ENCODE assay signal across 16 cellular contexts in the genomic region with DNA sequence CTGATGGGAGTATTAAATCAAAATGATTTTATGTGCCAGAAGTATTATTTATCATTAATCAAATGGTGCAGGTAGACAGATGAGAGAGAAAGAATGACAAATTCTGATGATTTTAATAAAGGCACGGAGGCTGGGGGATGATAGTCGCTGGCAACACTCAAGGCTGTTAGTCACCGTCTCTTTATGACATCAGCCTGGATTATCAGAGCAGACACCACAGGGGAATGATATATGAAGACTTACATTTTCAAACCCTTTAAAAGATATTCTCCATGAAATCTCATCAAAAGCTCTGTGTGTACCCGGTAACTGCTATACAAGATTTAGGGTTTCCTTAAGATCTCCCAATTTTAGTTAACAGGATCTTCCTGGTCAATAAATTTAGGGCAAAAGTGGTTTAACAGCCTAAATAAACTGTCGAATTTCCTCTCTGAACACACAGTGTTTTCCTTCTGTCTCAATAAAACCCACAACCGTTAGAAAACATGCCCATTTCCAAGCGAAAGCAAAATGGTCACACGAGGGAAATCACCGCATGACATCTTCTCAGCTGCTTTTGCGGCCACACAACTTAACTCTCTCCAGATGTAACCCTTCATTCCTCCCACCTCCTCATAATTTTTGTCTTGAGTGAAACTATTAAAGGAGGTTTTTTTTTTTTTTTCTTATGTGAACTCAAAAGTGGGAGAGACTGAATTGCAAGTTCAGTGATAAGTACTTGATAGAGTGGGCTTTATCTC.
DNase-seq lines count a peak whose midpoint lies in the region; ATAC-seq and TF ChIP-seq lines count a peak whose summit lies in the region.
"Had no signal": no experiment of that assay in that cellular context is flagged by ENCODE, and none has a peak within 500 bp of the region (broad histone marks: within the 10 kb centered on the region; RNA-seq: fewer than 3 reads in every experiment).

No MANE protein-coding gene starts in this region.

- no peak overlapping the region for H3K27ac Mint-ChIP-seq in activated T-helper 17 cell treated with anti-CD3 and anti-CD28 coated beads, Interleukin-2, amount 50 U/mL, for 72 hours
- no peak overlapping the region for H3K27ac Mint-ChIP-seq in WTC11
- H3K27ac Mint-ChIP-seq: activated naive CD4-positive, alpha-beta T cell treated with anti-CD3 and anti-CD28 coated beads, Interleukin-2, amount 50 U/mL, for 24 hours had no signal

- no peaks in the 10 kb centered on the region for H3K36me3 Mint-ChIP-seq in activated T-helper 17 cell treated with anti-CD3 and anti-CD28 coated beads, Interleukin-2, amount 50 U/mL, for 72 hours (ENCODE audit: low read depth)
- peaks cover 10% of the 10 kb centered on the region for H3K36me3 Mint-ChIP-seq in WTC11
- H3K36me3 Mint-ChIP-seq: activated naive CD4-positive, alpha-beta T cell treated with anti-CD3 and anti-CD28 coated beads, Interleukin-2, amount 50 U/mL, for 24 hours had no signal

- POLR2A ChIA-PET in WTC11 (lab: Charles Lee) = no interaction called here

- CTCF ChIA-PET in WTC11 (lab: Charles Lee) = interaction anchor here (0.9 kb wide), 1 partner anchor 65 kb away, joined by 3 read pairs; no protein-coding TSS in a partner anchor

- TF ChIP-seq CTCF in GM13977 (IDR thresholded peaks at IDR 0.05; ENCODE audit: extremely low read depth, insufficient read depth, missing control alignments) (no peak), WTC11 (IDR thresholded peaks at IDR 0.05) (no peak)

- DNase-seq in AG08395 (ENCODE audit: low spot score) = peak; percentile 70
- DNase-seq in GM13977 (ENCODE audit: low spot score) = peak; percentile 35
- DNase-seq in iris pigment epithelial cell (ENCODE audit: low read depth) = peak; percentile 64
- DNase-seq in DMS114 treated with DMSO at 0.1 percent for 48 hours (lab: John Stamatoyannopoulos, UW; ENCODE audit: unreplicated experiment) = no peak
- no peak for DNase-seq in WTC11 (ENCODE audit: low spot score)
- DNase-seq: activated CD4-positive, CD25-positive, alpha-beta regulatory T cell treated with anti-CD3 and anti-CD28 coated beads, Interleukin-2, amount 50 U/mL, for 72 hours; COR-L47; hypothalamus; NCI-H1048; NCI-H446; SHP77 treated with DMSO at 0.1 percent for 48 hours; upper lobe of left lung had no signal

- in situ Hi-C loops in GM13977 (cut with MboI; ENCODE audit: low pct_unique_long_range_greater_than_20kb, low sequenced_read_pairs, unreplicated experiment) = no loop called here

- H3K9me3 Mint-ChIP-seq in activated T-helper 17 cell treated with anti-CD3 and anti-CD28 coated beads, Interleukin-2, amount 50 U/mL, for 72 hours = no peaks in the 10 kb centered on the region
- H3K9me3 Mint-ChIP-seq in WTC11 = peaks cover 27% of the 10 kb centered on the region
- H3K9me3 Mint-ChIP-seq: activated naive CD4-positive, alpha-beta T cell treated with anti-CD3 and anti-CD28 coated beads, Interleukin-2, amount 50 U/mL, for 24 hours had no signal

- no peak overlapping the region for H3K4me3 Mint-ChIP-seq in activated T-helper 17 cell treated with anti-CD3 and anti-CD28 coated beads, Interleukin-2, amount 50 U/mL, for 72 hours
- H3K4me3 Mint-ChIP-seq in WTC11 = no peak overlapping the region
- H3K4me3 Mint-ChIP-seq: activated naive CD4-positive, alpha-beta T cell treated with anti-CD3 and anti-CD28 coated beads, Interleukin-2, amount 50 U/mL, for 24 hours had no signal

- peak; percentile 46 for ATAC-seq in activated T-helper 17 cell treated with anti-CD3 and anti-CD28 coated beads, Interleukin-2, amount 50 U/mL, for 72 hours (replicated peaks)
- ATAC-seq in GM21717 (IDR thresholded peaks at IDR 0.05; ENCODE audit: unreplicated experiment) = no peak
- no peak for ATAC-seq in GM19463 (IDR thresholded peaks at IDR 0.05; ENCODE audit: unreplicated experiment)
- no peak for ATAC-seq in WTC11

- peaks cover 43% of the 10 kb centered on the region for H3K27me3 Mint-ChIP-seq in activated T-helper 17 cell treated with anti-CD3 and anti-CD28 coated beads, Interleukin-2, amount 50 U/mL, for 72 hours
- H3K27me3 Mint-ChIP-seq in WTC11 (ENCODE audit: low read depth) = peaks cover 20% of the 10 kb centered on the region

- no peaks in the 10 kb centered on the region for H3K4me1 Mint-ChIP-seq in activated T-helper 17 cell treated with anti-CD3 and anti-CD28 coated beads, Interleukin-2, amount 50 U/mL, for 72 hours
- peaks cover 12% of the 10 kb centered on the region for H3K4me1 Mint-ChIP-seq in WTC11

TF ChIP-seq in WTC11, 78 proteins besides CTCF, POLR2A, EP300 and RAD21:
- TF ChIP-seq ZNF138 (CRISPR knock-in tag; conservative IDR thresholded peaks at IDR 0.05) (no peak), FOXK1 (CRISPR knock-in tag; IDR thresholded peaks at IDR 0.05) (no peak), GABPB1 (CRISPR knock-in tag; IDR thresholded peaks at IDR 0.05) (no peak), JUN (CRISPR knock-in tag; IDR thresholded peaks at IDR 0.05) (no peak), HMGA2 (CRISPR knock-in tag; IDR thresholded peaks at IDR 0.05) (no peak), KAT7 (CRISPR knock-in tag; IDR thresholded peaks at IDR 0.05; ENCODE audit: borderline replicate concordance) (no peak), SMAD4 (CRISPR knock-in tag; IDR thresholded peaks at IDR 0.05) (no peak), SP1 (CRISPR knock-in tag; conservative IDR thresholded peaks at IDR 0.05) (no peak), TEAD4 (CRISPR knock-in tag; IDR thresholded peaks at IDR 0.05) (no peak), IRF2 (CRISPR knock-in tag; IDR thresholded peaks at IDR 0.05; ENCODE audit: borderline replicate concordance, low read depth) (no peak), ZNF396 (CRISPR knock-in tag; IDR thresholded peaks at IDR 0.05; ENCODE audit: borderline replicate concordance) (no peak)
- TF ChIP-seq, protein P1, sequence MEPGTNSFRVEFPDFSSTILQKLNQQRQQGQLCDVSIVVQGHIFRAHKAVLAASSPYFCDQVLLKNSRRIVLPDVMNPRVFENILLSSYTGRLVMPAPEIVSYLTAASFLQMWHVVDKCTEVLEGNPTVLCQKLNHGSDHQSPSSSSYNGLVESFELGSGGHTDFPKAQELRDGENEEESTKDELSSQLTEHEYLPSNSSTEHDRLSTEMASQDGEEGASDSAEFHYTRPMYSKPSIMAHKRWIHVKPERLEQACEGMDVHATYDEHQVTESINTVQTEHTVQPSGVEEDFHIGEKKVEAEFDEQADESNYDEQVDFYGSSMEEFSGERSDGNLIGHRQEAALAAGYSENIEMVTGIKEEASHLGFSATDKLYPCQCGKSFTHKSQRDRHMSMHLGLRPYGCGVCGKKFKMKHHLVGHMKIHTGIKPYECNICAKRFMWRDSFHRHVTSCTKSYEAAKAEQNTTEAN (CRISPR knock-in tag; IDR thresholded peaks at IDR 0.05) = no peak
- TF ChIP-seq, protein P2, sequence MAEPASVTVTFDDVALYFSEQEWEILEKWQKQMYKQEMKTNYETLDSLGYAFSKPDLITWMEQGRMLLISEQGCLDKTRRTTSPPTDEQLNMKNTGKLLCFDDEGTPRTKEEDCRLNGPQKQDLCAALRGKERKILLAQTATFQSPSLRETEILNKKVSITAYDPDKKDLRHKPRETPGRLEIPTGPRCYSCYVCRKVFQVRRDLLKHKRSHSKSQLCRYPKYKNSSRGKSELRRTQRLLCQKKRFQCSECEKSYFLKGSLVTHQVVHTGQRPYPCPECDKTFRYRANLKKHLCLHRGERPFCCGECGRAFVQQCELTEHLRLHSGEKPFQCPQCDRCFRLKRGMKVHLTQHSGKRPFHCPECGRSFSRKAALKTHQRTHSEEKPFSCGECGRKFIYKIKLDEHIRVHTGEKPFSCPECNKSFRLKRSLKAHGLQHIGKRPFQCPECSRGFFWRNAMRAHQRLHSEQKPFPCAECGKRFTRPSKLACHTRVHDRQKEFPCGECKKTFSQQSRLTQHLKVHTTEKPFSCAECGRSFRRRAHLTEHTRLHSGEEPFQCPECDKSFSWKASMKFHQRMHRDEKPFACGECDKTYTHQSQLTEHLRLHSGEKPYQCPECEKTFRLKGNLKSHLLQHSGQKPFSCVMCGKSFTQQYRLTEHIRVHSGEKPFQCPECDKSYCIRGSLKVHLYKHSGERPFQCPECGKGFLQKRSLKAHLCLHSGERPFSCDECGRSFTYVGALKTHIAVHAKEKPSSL (CRISPR knock-in tag; conservative IDR thresholded peaks at IDR 0.05) = no peak
- TF ChIP-seq, protein P3, sequence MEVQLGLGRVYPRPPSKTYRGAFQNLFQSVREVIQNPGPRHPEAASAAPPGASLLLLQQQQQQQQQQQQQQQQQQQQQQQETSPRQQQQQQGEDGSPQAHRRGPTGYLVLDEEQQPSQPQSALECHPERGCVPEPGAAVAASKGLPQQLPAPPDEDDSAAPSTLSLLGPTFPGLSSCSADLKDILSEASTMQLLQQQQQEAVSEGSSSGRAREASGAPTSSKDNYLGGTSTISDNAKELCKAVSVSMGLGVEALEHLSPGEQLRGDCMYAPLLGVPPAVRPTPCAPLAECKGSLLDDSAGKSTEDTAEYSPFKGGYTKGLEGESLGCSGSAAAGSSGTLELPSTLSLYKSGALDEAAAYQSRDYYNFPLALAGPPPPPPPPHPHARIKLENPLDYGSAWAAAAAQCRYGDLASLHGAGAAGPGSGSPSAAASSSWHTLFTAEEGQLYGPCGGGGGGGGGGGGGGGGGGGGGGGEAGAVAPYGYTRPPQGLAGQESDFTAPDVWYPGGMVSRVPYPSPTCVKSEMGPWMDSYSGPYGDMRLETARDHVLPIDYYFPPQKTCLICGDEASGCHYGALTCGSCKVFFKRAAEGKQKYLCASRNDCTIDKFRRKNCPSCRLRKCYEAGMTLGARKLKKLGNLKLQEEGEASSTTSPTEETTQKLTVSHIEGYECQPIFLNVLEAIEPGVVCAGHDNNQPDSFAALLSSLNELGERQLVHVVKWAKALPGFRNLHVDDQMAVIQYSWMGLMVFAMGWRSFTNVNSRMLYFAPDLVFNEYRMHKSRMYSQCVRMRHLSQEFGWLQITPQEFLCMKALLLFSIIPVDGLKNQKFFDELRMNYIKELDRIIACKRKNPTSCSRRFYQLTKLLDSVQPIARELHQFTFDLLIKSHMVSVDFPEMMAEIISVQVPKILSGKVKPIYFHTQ (CRISPR knock-in tag; IDR thresholded peaks at IDR 0.05) = no peak
- TF ChIP-seq, protein P4, sequence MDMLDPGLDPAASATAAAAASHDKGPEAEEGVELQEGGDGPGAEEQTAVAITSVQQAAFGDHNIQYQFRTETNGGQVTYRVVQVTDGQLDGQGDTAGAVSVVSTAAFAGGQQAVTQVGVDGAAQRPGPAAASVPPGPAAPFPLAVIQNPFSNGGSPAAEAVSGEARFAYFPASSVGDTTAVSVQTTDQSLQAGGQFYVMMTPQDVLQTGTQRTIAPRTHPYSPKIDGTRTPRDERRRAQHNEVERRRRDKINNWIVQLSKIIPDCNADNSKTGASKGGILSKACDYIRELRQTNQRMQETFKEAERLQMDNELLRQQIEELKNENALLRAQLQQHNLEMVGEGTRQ (CRISPR knock-in tag; IDR thresholded peaks at IDR 0.05) = no peak

Comparison
In these comparisons a context has a peak if more than half of its experiments do, and no peak if none do; other contexts are left out.
1. DNase-seq: peak in AG08395 (single experiment), GM13977 (single experiment) and iris pigment epithelial cell (single experiment); none in DMS114 treated with DMSO at 0.1 percent for 48 hours (single experiment) and WTC11 (single experiment).